In genomic region chr3:143122089-143122430, GRCh38 we compare ENCODE assay signal across 14 cellular contexts. TPM values are rescaled to one million over a fixed set of nuclear protein-coding genes. Genes with fewer than 3 reads are reported as not detected.
A peak's percentile ranks its signal among the peaks of the same experiment; 100 is the strongest.
DNase-seq lines count a peak whose midpoint lies in the region; ATAC-seq, FAIRE-seq and TF ChIP-seq lines count a peak whose summit lies in the region.
"Had no signal": no experiment of that assay in that cellular context is flagged by ENCODE, and none has a peak within 500 bp of the region (broad histone marks: within the 10 kb centered on the region; RNA-seq: fewer than 3 reads in every experiment).

No MANE protein-coding gene starts in this region.

- POLR2A ChIA-PET in K562 (lab: Yijun Ruan, JAX), result no interaction called here

- H3K27me3 ChIP-seq in CD4-positive, CD25-positive, alpha-beta regulatory T cell (ENCODE audit: control insufficient read depth, insufficient read depth, low read length), result no peaks in the 10 kb centered on the region
- no peaks in the 10 kb centered on the region for H3K27me3 ChIP-seq in K562 (ENCODE audit: control insufficient read depth in 2 of 2, insufficient read depth in 2 of 2, low read length in 2 of 2)

- H3K36me3 ChIP-seq in CD4-positive, CD25-positive, alpha-beta regulatory T cell (ENCODE audit: control insufficient read depth, insufficient read depth, low read length), result no peaks in the 10 kb centered on the region
- peaks cover 22% of the 10 kb centered on the region; the same call in 2 of the 3 replicates for H3K36me3 ChIP-seq in K562 (ENCODE audit: control insufficient read depth, insufficient read depth, low read length)
- H3K36me3 ChIP-seq: cardiac muscle cell, gastrocnemius medialis had no signal

- BruUV-seq in K562 (replicated peaks; lab: Mats Ljungman, UMichigan), result no TSS peak

- peaks cover 23 to 68% (median 42%) of the 10 kb centered on the region in 4 donors for H3K4me1 Mint-ChIP-seq in CD4-positive, CD25-positive, alpha-beta regulatory T cell
- H3K4me1 Mint-ChIP-seq in natural killer cell, result peaks cover 62 to 66% of the 10 kb centered on the region in 2 donors

- no peak for TF ChIP-seq POLR2A in K562 (conservative IDR thresholded peaks at IDR 0.05)

- H3K9me3 Mint-ChIP-seq in CD4-positive, CD25-positive, alpha-beta regulatory T cell, result no peaks in the 10 kb centered on the region
- H3K9me3 Mint-ChIP-seq in natural killer cell, result no peaks in the 10 kb centered on the region
- H3K9me3 Mint-ChIP-seq: T-helper 1 cell treated with Interleukin-12 subunit alpha and Interleukin-12 subunit beta and Interleukin-4 antibody, amounts not matched to agents 30 μg/mL and 1 μg/mL, for 36 hours had no signal

- H3K4me3 ChIP-seq in CD4-positive, CD25-positive, alpha-beta regulatory T cell (ENCODE audit: low read depth, low read length), result peak overlapping the region; percentile 54
- H3K4me3 ChIP-seq in HFF-Myc (replicated peaks; ENCODE audit: low read depth, low read length) (peak overlapping the region; percentile 88), K562 (no peak overlapping the region; the same call in 1 of the 2 replicates)
- H3K4me3 ChIP-seq: cardiac muscle cell had no signal

- no peaks in the 10 kb centered on the region for H3K27me3 Mint-ChIP-seq in CD4-positive, CD25-positive, alpha-beta regulatory T cell
- no peaks in the 10 kb centered on the region for H3K27me3 Mint-ChIP-seq in natural killer cell (ENCODE audit: low read depth in 2 of 2)

- 88% methylated on average over 13 of the region's 16 CpGs for WGBS in K562 (ENCODE audit: insufficient coverage, low coverage, missing lambda C conversion rate)

- no peak overlapping the region for H3K27ac ChIP-seq in CD4-positive, CD25-positive, alpha-beta regulatory T cell (ENCODE audit: insufficient read depth, low read length, poor library complexity, severe bottlenecking)
- H3K27ac ChIP-seq in K562 (ENCODE audit: extremely low read depth, low read depth, low read length), result peak overlapping the region; percentile 26; the same call in 1 of the 3 replicates
- H3K27ac ChIP-seq: cardiac muscle cell, gastrocnemius medialis had no signal

- no peaks in the 10 kb centered on the region for H3K36me3 Mint-ChIP-seq in CD4-positive, CD25-positive, alpha-beta regulatory T cell
- no peaks in the 10 kb centered on the region for H3K36me3 Mint-ChIP-seq in natural killer cell

- peak overlapping the region in 1 of 2 experiments; percentile 57; a peak in 1 of 4 replicates for H3K9ac ChIP-seq in K562 (ENCODE audit: insufficient read depth in 1 of 2, low read depth in 2 of 2, low read length in 2 of 2)

- peak overlapping the region; percentile 92 for H3K4me2 ChIP-seq in K562 (ENCODE audit: insufficient read depth, low read length)

- H3K4me1 ChIP-seq in CD4-positive, CD25-positive, alpha-beta regulatory T cell (ENCODE audit: control insufficient read depth, insufficient read depth, low read length, poor library complexity, severe bottlenecking), result peaks cover 30% of the 10 kb centered on the region
- peaks cover 34 to 48% of the 10 kb centered on the region in 2 experiments; a peak in 4 of 5 replicates for H3K4me1 ChIP-seq in K562 (replicated peaks in 1 of 2; ENCODE audit: control insufficient read depth in 2 of 2, insufficient read depth in 2 of 2, low read length in 2 of 2)
- H3K4me1 ChIP-seq: gastrocnemius medialis had no signal

- DNase-seq in CD4-positive, CD25-positive, alpha-beta regulatory T cell, result peak in 1 of 3 donors; percentile 10
- DNase-seq in HFF-Myc (ENCODE audit: extremely low read depth, low read depth) (no peak), K562 (ENCODE audit: extremely low read depth in 1 of 4, low spot score in 3 of 4) (no peak), natural killer cell (no peak), NCI-H446 treated with DMSO at 0.1 percent for 48 hours (lab: John Stamatoyannopoulos, UW) (no peak), SW480 (ENCODE audit: low spot score) (no peak), NCI-H187 (lab: John Stamatoyannopoulos, UW) (no peak)
- DNase-seq: gastrocnemius medialis, NCI-H2081 treated with DMSO at 0.1 percent for 48 hours, NCI-H774, RPMI8226 had no signal

- TF ChIP-seq RAD21 in K562 (CRISPR knock-in tag; conservative IDR thresholded peaks at IDR 0.05 in 1 of 2, IDR thresholded peaks at IDR 0.05 in 1 of 2), result no peak

- FAIRE-seq in K562 (lab: Jason Lieb, UNC), result no peak

- TF ChIP-seq EP300 in K562 (IDR thresholded peaks at IDR 0.05; ENCODE audit: low read length), result no peak

- H3K9me3 ChIP-seq in CD4-positive, CD25-positive, alpha-beta regulatory T cell (ENCODE audit: control insufficient read depth in 2 of 2, low read length in 2 of 2), result no peaks in the 10 kb centered on the region
- H3K9me3 ChIP-seq in K562 (replicated peaks; ENCODE audit: control insufficient read depth, insufficient read depth, low read depth, low read length), result peaks cover 7% of the 10 kb centered on the region
- H3K9me3 ChIP-seq: gastrocnemius medialis had no signal

- peak overlapping the region in 2 of 3 donors; percentile 70 to 87 for H3K27ac Mint-ChIP-seq in CD4-positive, CD25-positive, alpha-beta regulatory T cell
- peak overlapping the region; percentile 84 to 90 for H3K27ac Mint-ChIP-seq in natural killer cell
- H3K27ac Mint-ChIP-seq: T-helper 1 cell treated with Interleukin-12 subunit alpha and Interleukin-12 subunit beta and Interleukin-4 antibody, amounts not matched to agents 30 μg/mL and 1 μg/mL, for 36 hours had no signal

- in situ Hi-C loops in K562 (cut with MboI), result no loop called here

- ATAC-seq in CD4-positive, CD25-positive, alpha-beta regulatory T cell (ENCODE audit: low read depth in 2 of 2), result no peak
- ATAC-seq in K562 (no peak), natural killer cell (no peak), HG03378 (IDR thresholded peaks at IDR 0.05; ENCODE audit: unreplicated experiment) (no peak)
- ATAC-seq: gastrocnemius medialis had no signal

- TF ChIP-seq CTCF in HFF-Myc (IDR thresholded peaks at IDR 0.05; ENCODE audit: low read depth, low read length, missing control alignments) (no peak), K562 (IDR thresholded peaks at IDR 0.05 in 2 of 3, conservative IDR thresholded peaks at IDR 0.05 in 1 of 3; ENCODE audit: insufficient read depth in 2 of 3, low read depth in 1 of 3, low read length in 3 of 3) (no peak), natural killer cell (IDR thresholded peaks at IDR 0.05) (no peak)

- intact Hi-C loops in K562 (cut with micrococcal nuclease), result loop anchor here (5.0 kb wide), 2 partner anchors 60 to 225 kb away; no protein-coding TSS in a partner anchor
- intact Hi-C loops in natural killer cell (cut with micrococcal nuclease), result loop anchor here (2.0 to 5.0 kb wide), 5 partner anchors 49 to 850 kb away; partner anchors contain the start of gene DIPK2A

- peak overlapping the region; percentile 78 to 98 (median 86) for H3K4me3 Mint-ChIP-seq in CD4-positive, CD25-positive, alpha-beta regulatory T cell
- peak overlapping the region; percentile 87 for H3K4me3 Mint-ChIP-seq in natural killer cell

- H4K20me1 ChIP-seq in K562 (replicated peaks; ENCODE audit: control insufficient read depth, insufficient read depth, low read length), result 0 out of 2 replicates have a peak, but pooled peaks cover 4% of the 10 kb centered on the region

- peaks cover 91% of the 10 kb centered on the region for H3K79me2 ChIP-seq in K562 (ENCODE audit: control insufficient read depth, insufficient read depth, low read length)

- no peaks in the 10 kb centered on the region for H3K9me1 ChIP-seq in K562 (ENCODE audit: control insufficient read depth, insufficient read depth, low read length)

- no peak overlapping the region for H2AFZ ChIP-seq in K562 (ENCODE audit: low read depth, low read length)

- CTCF ChIA-PET in K562 (lab: Yijun Ruan, JAX; ENCODE audit: low intra/inter-chr PET ratio), result no interaction called here

RNA-seq across cellular contexts. Expression of gene CHST2, which starts 2.5 kb away (rescaled TPM):
- 4.9 TPM for total RNA-seq in CD4-positive, CD25-positive, alpha-beta regulatory T cell
- 1 to 10 TPM; 4.3 to 6.0 (median 5.2) TPM for polyA plus RNA-seq in CD4-positive, CD25-positive, alpha-beta regulatory T cell
- 15.4 and 34.1 TPM in 2 replicates for total RNA-seq in K562 (2011; cell fraction: chromatin; rRNA removed; ENCODE audit: low replicate concordance)
- total RNA-seq in K562 (2011; cell fraction: nucleolus; rRNA removed), result 40.4 and 52.0 TPM in 2 replicates
- 27.5 and 32.1 TPM in 2 replicates for total RNA-seq in K562 (2011; cell fraction: nucleoplasm; rRNA removed)
- 27.3 and 28.5 TPM in 2 replicates for total RNA-seq in K562 (2014; rRNA removed)
- total RNA-seq in K562 (2014; rRNA removed; fragmentation: Illumina TruSeq; extraction: Trizol), result 10.6 and 10.7 TPM in 2 replicates
- total RNA-seq in K562 (2015; rRNA removed; fragmentation: Illumina TruSeq; extraction: Trizol), result 13.9 and 14.7 TPM in 2 replicates
- total RNA-seq in K562 (2021), result 55.1 and 60.3 TPM in 2 replicates
- 8.0 and 13.7 TPM in 2 replicates for polyA plus RNA-seq in K562 (2011; rRNA removed)
- polyA plus RNA-seq in K562 (2011; cell fraction: cytosol; rRNA removed), result 10.9 and 33.4 TPM in 2 replicates
- polyA plus RNA-seq in K562 (2011; cell fraction: nucleus; rRNA removed), result 19.2 and 52.4 TPM in 2 replicates
- 25.3 and 34.2 TPM in 2 replicates for polyA plus RNA-seq in K562 (2012)
- polyA plus RNA-seq in K562 (2014; fragmentation: Illumina TruSeq; extraction: Trizol), result 16.5 and 19.2 TPM in 2 replicates
- 1 to 10 TPM; 3.4 to 3.7 TPM for polyA plus RNA-seq in K562 (2014; fragmentation: Nextera tagmentation; extraction: Ambion mirVana)
- 32.6 and 36.4 TPM in 2 replicates for polyA plus RNA-seq in K562 (2014; rRNA removed)
- 4.3 and 8.8 TPM in 2 replicates for polyA minus RNA-seq in K562 (2011; rRNA and poly(A)+ RNA removed)
- polyA minus RNA-seq in K562 (2011; cell fraction: cytosol; rRNA and poly(A)+ RNA removed), result 17.7 and 18.6 TPM in 2 replicates
- 21.2 and 23.4 TPM in 2 replicates for polyA minus RNA-seq in K562 (2011; cell fraction: nucleus; rRNA and poly(A)+ RNA removed)
- 100 to 1,000 TPM in 1 of 3 donors, 10 to 100 TPM in 2; 74.6 to 113 (median 95.4) TPM for total RNA-seq in natural killer cell
